ENCODE assay signal across 8 cellular contexts in the genomic region with DNA sequence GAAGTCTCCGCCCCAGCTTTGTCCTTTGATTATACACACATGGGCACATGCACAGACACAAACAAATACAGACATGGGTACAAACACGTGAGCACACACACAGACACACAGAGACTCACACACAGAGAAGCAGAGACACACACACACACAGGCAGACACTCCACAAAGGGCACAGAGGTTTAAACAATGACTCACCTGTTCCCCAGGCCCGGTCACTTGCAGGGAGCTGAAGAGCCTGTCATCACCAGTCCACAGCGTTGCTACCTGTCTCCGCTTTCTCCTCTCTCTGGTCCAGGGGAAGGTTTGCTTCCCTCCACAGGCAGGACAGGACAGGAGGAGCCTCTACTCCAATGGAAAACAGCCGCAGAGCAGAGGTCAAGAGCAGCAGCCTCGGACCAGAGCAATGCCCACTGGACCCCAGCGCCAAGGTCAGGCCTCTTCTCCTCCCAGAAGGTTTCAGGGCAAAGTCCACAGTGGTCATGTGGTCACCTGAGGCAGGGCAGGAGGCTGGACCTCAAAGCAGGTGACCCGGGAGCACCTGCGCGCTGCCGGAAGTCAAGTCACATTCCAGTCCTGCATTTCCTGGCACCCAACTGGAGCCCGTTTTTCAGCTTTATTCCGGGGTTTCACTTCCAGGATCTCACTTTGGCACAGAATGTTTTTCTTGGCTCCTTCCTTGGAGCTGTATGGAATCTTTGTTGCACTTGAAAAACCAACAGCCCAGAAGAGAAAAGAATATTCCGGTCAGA. TPM values are rescaled to one million over a fixed set of nuclear protein-coding genes. Genes with fewer than 3 reads are reported as not detected.
DNase-seq lines count a peak whose midpoint lies in the region; ATAC-seq and TF ChIP-seq lines count a peak whose summit lies in the region.

Gene RAB17, minus strand, starts transcription at position 463 of the 749 bp plus-strand sequence. CDS start 4,580 bp downstream, outside the sequence.

- intact Hi-C loops in uterus (cut with DNase I; ENCODE audit: low total_unique reads), result no loop called here

- DNase-seq in DMS79 treated with DMSO at 0.1 percent for 48 hours (lab: John Stamatoyannopoulos, UW) (peak; percentile 82), NCI-H526 treated with DMSO at 0.1 percent for 48 hours (lab: John Stamatoyannopoulos, UW) (peak; percentile 54), fibroblast of lung (ENCODE audit: low read depth in 2 of 2) (peak; percentile 28 to 49), HAP-1 (ENCODE audit: low spot score in 2 of 2) (no peak), uterus (no peak), putamen (ENCODE audit: low spot score) (no peak)

- H3K27ac ChIP-seq in fibroblast of lung (ENCODE audit: insufficient read depth, low read length) (no peak within 1 kb of the TSS), parathyroid adenoma (peak within 1 kb of the TSS; percentile 94), uterus (no peak within 1 kb of the TSS)

- ATAC-seq in HG02623 (IDR thresholded peaks at IDR 0.05; ENCODE audit: unreplicated experiment), result no peak

- H3K4me1 ChIP-seq in fibroblast of lung (ENCODE audit: control insufficient read depth, extremely low read depth, insufficient read depth, low read length) (peaks cover 2% of the 10 kb centered on the region), parathyroid adenoma (peaks cover 38% of the 10 kb centered on the region), HAP-1 (no peaks in the 10 kb centered on the region), uterus (no peaks in the 10 kb centered on the region)

- TF ChIP-seq POLR2A in uterus (IDR thresholded peaks at IDR 0.05), result no peak

- H3K9ac ChIP-seq in fibroblast of lung (ENCODE audit: insufficient read depth, low read length) (no peak within 1 kb of the TSS), parathyroid adenoma (peak within 1 kb of the TSS; percentile 40)

- in situ Hi-C loops in HAP-1 (cut with MboI; ENCODE audit: low sequenced_read_pairs), result no loop called here

- no peaks in the 10 kb centered on the region for H4K20me1 ChIP-seq in fibroblast of lung (ENCODE audit: control insufficient read depth, extremely low read depth, insufficient read depth, low read length)

- no peak within 1 kb of the TSS for H2AFZ ChIP-seq in fibroblast of lung (ENCODE audit: low read length)
- H2AFZ ChIP-seq in parathyroid adenoma, result peak within 1 kb of the TSS; percentile 72

- H3K9me3 ChIP-seq in fibroblast of lung (ENCODE audit: control insufficient read depth, insufficient read depth, low read depth, low read length) (no peaks in the 10 kb centered on the region), parathyroid adenoma (ENCODE audit: control insufficient read depth, low read length) (no peaks in the 10 kb centered on the region), HAP-1 (no peaks in the 10 kb centered on the region), uterus (no peaks in the 10 kb centered on the region)

- no peaks in the 10 kb centered on the region for H3K79me2 ChIP-seq in fibroblast of lung (ENCODE audit: control insufficient read depth, insufficient read depth, low read length)
- no peaks in the 10 kb centered on the region for H3K79me2 ChIP-seq in parathyroid adenoma

- peaks cover 3% of the 10 kb centered on the region for H3K27me3 ChIP-seq in fibroblast of lung (ENCODE audit: control insufficient read depth, insufficient read depth, low read length)
- no peaks in the 10 kb centered on the region for H3K27me3 ChIP-seq in parathyroid adenoma (ENCODE audit: control insufficient read depth, insufficient read depth, low read length)
- H3K27me3 ChIP-seq in HAP-1 (ENCODE audit: low read depth), result no peaks in the 10 kb centered on the region; the same call in 1 of the 2 replicates
- no peaks in the 10 kb centered on the region for H3K27me3 ChIP-seq in uterus

- TF ChIP-seq CTCF in fibroblast of lung (conservative IDR thresholded peaks at IDR 0.05 in 1 of 2, IDR thresholded peaks at IDR 0.05 in 1 of 2; ENCODE audit: low read depth in 1 of 2, low read length in 2 of 2), result no peak
- no peak for TF ChIP-seq CTCF in parathyroid adenoma (IDR thresholded peaks at IDR 0.05)
- TF ChIP-seq CTCF in uterus (IDR thresholded peaks at IDR 0.05), result no peak

- H3K36me3 ChIP-seq in fibroblast of lung (ENCODE audit: control insufficient read depth, insufficient read depth, low read length) (no peaks in the 10 kb centered on the region), parathyroid adenoma (ENCODE audit: control insufficient read depth, insufficient read depth, low read length) (no peaks in the 10 kb centered on the region), HAP-1 (replicated peaks) (no peaks in the 10 kb centered on the region), uterus (no peaks in the 10 kb centered on the region)

- no peak within 1 kb of the TSS for H3K4me3 ChIP-seq in fibroblast of lung (replicated peaks in 1 of 4; ENCODE audit: control extremely low read depth in 1 of 4, insufficient read depth in 1 of 4, low read depth in 3 of 4, low read length in 4 of 4)
- H3K4me3 ChIP-seq in parathyroid adenoma (ENCODE audit: low read depth, low read length), result peak within 1 kb of the TSS; percentile 70
- H3K4me3 ChIP-seq in HAP-1, result no peak within 1 kb of the TSS
- H3K4me3 ChIP-seq in uterus, result no peak within 1 kb of the TSS

- H3K4me2 ChIP-seq in fibroblast of lung (ENCODE audit: extremely low read depth, insufficient read depth, low read length) (no peak within 1 kb of the TSS), parathyroid adenoma (ENCODE audit: low read length) (peak within 1 kb of the TSS; percentile 85)

RNA-seq across cellular contexts. Expression of gene RAB17, which starts in this region (rescaled TPM):
- total RNA-seq in fibroblast of lung, result 0.17 and 0.26 TPM in 2 replicates
- 0.09 and 0.22 TPM in 2 replicates for polyA plus RNA-seq in fibroblast of lung
- polyA plus RNA-seq in fibroblast of lung (2012), result 0.28 and 0.44 TPM in 2 replicates
- polyA minus RNA-seq in fibroblast of lung (ENCODE audit: low replicate concordance), result 0.78 and 1.1 TPM in 2 replicates
- 1 to 10 TPM in 3 of 4 donors, under 1 TPM in 1; 0.26 to 4.6 (median 4.0) TPM for total RNA-seq in uterus

Comparison
In these comparisons a context has a peak if more than half of its experiments do, and no peak if none do; other contexts are left out.
1. DNase-seq: peak in DMS79 treated with DMSO at 0.1 percent for 48 hours (single experiment), NCI-H526 treated with DMSO at 0.1 percent for 48 hours (single experiment) and fibroblast of lung (2 of 2); none in HAP-1 (0 of 2), uterus (0 of 2) and putamen (single experiment).